8 cellular contexts compared by ENCODE assay signal in genomic region chr4:186104114-186104894, GRCh38. TPM values are rescaled to one million over a fixed set of nuclear protein-coding genes. Genes with fewer than 3 reads are reported as not detected.
A peak's percentile ranks its signal among the peaks of the same experiment; 100 is the strongest.
DNase-seq lines count a peak whose midpoint lies in the region; ATAC-seq and TF ChIP-seq lines count a peak whose summit lies in the region.

FAM149A (plus strand) TSS chr4:186104704.

- peak; percentile 41 for DNase-seq in NCI-H1105 treated with DMSO at 0.1 percent for 48 hours (lab: John Stamatoyannopoulos, UW)
- DNase-seq in NCI-H1105 (lab: John Stamatoyannopoulos, UW) = no peak
- DNase-seq in T follicular helper cell (ENCODE audit: low read depth) = peak; percentile 13
- peak in 3 of 4 experiments; percentile 10 to 41 (median 29) for DNase-seq in stimulated activated CD4-positive, alpha-beta T cell treated with anti-CD3 and anti-CD28 coated beads, Interleukin-1b, Interleukin-23, amount 100 ng/mL, for 24 hours (ENCODE audit: low read depth in 4 of 4, low spot score in 1 of 4)

- peaks cover 4% of the 10 kb centered on the region for H3K27me3 ChIP-seq in layer of hippocampus (ENCODE audit: control insufficient read depth, insufficient read depth, low read length)

- peaks cover 28% of the 10 kb centered on the region for H3K27me3 Mint-ChIP-seq in brain

- peaks cover 37% of the 10 kb centered on the region for H3K4me1 Mint-ChIP-seq in brain

- H3K27ac ChIP-seq in layer of hippocampus (ENCODE audit: low read depth, low read length) = peak within 1 kb of the TSS; percentile 44

- peaks cover 0 to 3% (median 0%) of the 10 kb centered on the region in 5 experiments for H3K9me3 Mint-ChIP-seq in brain

- peak within 1 kb of the TSS; percentile 83 to 92 (median 87) for H3K4me3 Mint-ChIP-seq in brain

- peak within 1 kb of the TSS; percentile 74 to 95 (median 91) for H3K27ac Mint-ChIP-seq in brain

- H3K36me3 Mint-ChIP-seq in brain = no peaks in the 10 kb centered on the region

- TF ChIP-seq CTCF in brain (conservative IDR thresholded peaks at IDR 0.05) = no peak

- ATAC-seq in HG03103 (IDR thresholded peaks at IDR 0.05; ENCODE audit: low read depth, unreplicated experiment) = peak; percentile 73
- ATAC-seq in HG03439 (IDR thresholded peaks at IDR 0.05; ENCODE audit: unreplicated experiment) = no peak

RNA-seq across cellular contexts. Expression of gene FAM149A, which starts in this region (rescaled TPM):
- 8.6 TPM for polyA plus RNA-seq in brain (ENCODE audit: insufficient read depth, low read depth, low replicate concordance)
